9 cellular contexts compared by ENCODE assay signal in the genomic region with DNA sequence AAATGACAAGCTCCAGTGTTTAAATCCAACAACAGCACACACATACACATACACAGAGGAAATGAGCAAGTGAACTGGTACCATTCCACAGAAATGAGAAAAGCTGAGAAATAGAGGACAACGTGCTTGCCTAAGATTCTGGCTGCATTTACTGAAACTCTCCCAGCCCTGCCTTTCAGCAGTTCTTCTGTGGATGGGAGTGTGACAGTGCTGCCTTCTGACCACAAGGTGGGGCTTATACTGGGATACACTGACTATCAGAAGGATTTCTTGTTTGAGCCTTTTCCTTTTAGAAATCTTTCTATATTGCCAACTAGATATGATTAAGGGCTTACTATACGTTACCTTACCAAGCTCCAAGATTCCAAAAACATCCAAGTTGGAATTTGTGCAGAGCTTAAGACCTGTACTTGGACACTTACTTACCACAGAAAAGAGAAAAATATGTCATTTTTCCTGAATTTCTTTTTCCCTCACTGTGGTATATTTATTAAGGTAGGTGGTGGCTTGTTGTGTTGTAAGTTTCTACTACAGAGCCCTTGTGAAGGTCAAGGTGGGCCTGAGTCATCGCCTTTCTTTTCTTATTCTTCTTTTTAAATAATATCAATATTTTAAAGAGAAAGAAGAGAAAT. TPM values are rescaled to one million over a fixed set of nuclear protein-coding genes. Genes with fewer than 3 reads are reported as not detected.
DNase-seq lines count a peak whose midpoint lies in the region; ATAC-seq and TF ChIP-seq lines count a peak whose summit lies in the region.
"Had no signal": no experiment of that assay in that cellular context is flagged by ENCODE, and none has a peak within 500 bp of the region (broad histone marks: within the 10 kb centered on the region; RNA-seq: fewer than 3 reads in every experiment).

No MANE protein-coding gene starts in this region.

- no peak overlapping the region for H3K4me3 Mint-ChIP-seq in activated CD4-positive, alpha-beta T cell treated with anti-CD3 and anti-CD28 coated beads for 36 hours
- H3K4me3 Mint-ChIP-seq: central memory CD8-positive, alpha-beta T cell had no signal

- POLR2A ChIA-PET in activated CD4-positive, alpha-beta T cell treated with anti-CD3 and anti-CD28 coated beads for 36 hours (lab: Charles Lee), result no interaction called here

- no peak overlapping the region for H3K27ac Mint-ChIP-seq in activated CD4-positive, alpha-beta T cell treated with anti-CD3 and anti-CD28 coated beads for 36 hours

- TF ChIP-seq CTCF in LNCaP clone FGC (IDR thresholded peaks at IDR 0.05; ENCODE audit: control insufficient read depth, extremely low read depth, insufficient read depth), result peak; percentile 86

- no peaks in the 10 kb centered on the region for H3K36me3 Mint-ChIP-seq in activated CD4-positive, alpha-beta T cell treated with anti-CD3 and anti-CD28 coated beads for 36 hours (ENCODE audit: low read depth)

- H3K4me1 Mint-ChIP-seq in activated CD4-positive, alpha-beta T cell treated with anti-CD3 and anti-CD28 coated beads for 36 hours, result no peaks in the 10 kb centered on the region
- H3K4me1 Mint-ChIP-seq: central memory CD8-positive, alpha-beta T cell had no signal

- intact Hi-C loops in activated CD4-positive, alpha-beta T cell treated with anti-CD3 and anti-CD28 coated beads for 36 hours (cut with DNase I, micrococcal nuclease), result loop anchor here (2.0 to 5.0 kb wide), 2 partner anchors 403 to 405 kb away; no protein-coding TSS in a partner anchor

- no peak overlapping the region for H3K4me3 ChIP-seq in LNCaP clone FGC (ENCODE audit: low read depth, low read length)

- CTCF ChIA-PET in activated CD4-positive, alpha-beta T cell treated with anti-CD3 and anti-CD28 coated beads for 36 hours (lab: Charles Lee), result interaction anchor here (1.6 kb wide), 2 partner anchors 10 to 405 kb away, joined by 4 to 8 read pairs; no protein-coding TSS in a partner anchor

- peak; percentile 22 for DNase-seq in activated CD4-positive, alpha-beta T cell treated with anti-CD3 and anti-CD28 coated beads for 36 hours
- DNase-seq in activated CD4-positive, alpha-beta T cell treated with anti-CD3 and anti-CD28 coated beads, Interleukin-2, amount 50 U/mL, for 4 hours, result no peak
- DNase-seq in H4 (ENCODE audit: low spot score) (peak; percentile 74), LNCaP clone FGC (ENCODE audit: low read depth) (peak; percentile 49), SIG-M5 treated with dmso at 0.1 percent for 504 hours (lab: John Stamatoyannopoulos, UW; ENCODE audit: unreplicated experiment) (peak; percentile 87), epithelial cell of prostate (ENCODE audit: low read depth, low spot score) (no peak), myocyte (ENCODE audit: low read depth) (peak; percentile 69)
- no peak for DNase-seq in stimulated activated CD4-positive, alpha-beta T cell treated with anti-CD3 and anti-CD28 coated beads, Interleukin-12 subunit alpha, Interleukin-12 subunit beta, amount 100 ng/mL, for 4 hours

- peaks cover 7% of the 10 kb centered on the region for H3K27me3 Mint-ChIP-seq in activated CD4-positive, alpha-beta T cell treated with anti-CD3 and anti-CD28 coated beads for 36 hours
- H3K27me3 Mint-ChIP-seq: central memory CD8-positive, alpha-beta T cell had no signal

- H3K9me3 Mint-ChIP-seq in activated CD4-positive, alpha-beta T cell treated with anti-CD3 and anti-CD28 coated beads for 36 hours (ENCODE audit: low read depth), result no peaks in the 10 kb centered on the region
- H3K9me3 Mint-ChIP-seq: central memory CD8-positive, alpha-beta T cell had no signal

- H3K27ac ChIP-seq in epithelial cell of prostate, result peak overlapping the region; percentile 53

- ATAC-seq in activated CD4-positive, alpha-beta T cell treated with anti-CD3 and anti-CD28 coated beads for 36 hours, result peak; percentile 47

RNA-seq across cellular contexts. Expression of a gene that starts 10.7 kb away (rescaled TPM):
- total RNA-seq in activated CD4-positive, alpha-beta T cell treated with anti-CD3 and anti-CD28 coated beads for 36 hours, result under 1 TPM; 0.76 to 0.80 TPM
- total RNA-seq in H4 (2014; rRNA removed; shearing (Covaris generic)), result 26.7 and 45.3 TPM in 2 replicates
- 2.1 and 2.8 TPM in 2 replicates for total RNA-seq in myocyte
- polyA plus RNA-seq in myocyte (2012), result 0.20 TPM

Comparison
In these comparisons a context has a peak if more than half of its experiments do, and no peak if none do; other contexts are left out.
1. DNase-seq: peak in activated CD4-positive, alpha-beta T cell treated with anti-CD3 and anti-CD28 coated beads for 36 hours (single experiment), H4 (single experiment), LNCaP clone FGC (single experiment), SIG-M5 treated with dmso at 0.1 percent for 504 hours (single experiment) and myocyte (single experiment); none in activated CD4-positive, alpha-beta T cell treated with anti-CD3 and anti-CD28 coated beads, Interleukin-2, amount 50 U/mL, for 4 hours (0 of 2), epithelial cell of prostate (single experiment) and stimulated activated CD4-positive, alpha-beta T cell treated with anti-CD3 and anti-CD28 coated beads, Interleukin-12 subunit alpha, Interleukin-12 subunit beta, amount 100 ng/mL, for 4 hours (single experiment).